Comparison of ENCODE assay signal across 1 cellular context in genomic region chr13:35630551-35631275, GRCh38.
TF ChIP-seq lines count a peak whose summit lies in the region.

No MANE protein-coding gene starts in this region.

TF ChIP-seq in HepG2, 621 proteins besides CTCF, POLR2A, EP300 and RAD21 (continued from another document):
- no peak for TF ChIP-seq ZNF407 (CRISPR knock-in tag; IDR thresholded peaks at IDR 0.05; ENCODE audit: not compliant biosample characterization)
